11 cellular contexts compared by ENCODE assay signal in the genomic region with DNA sequence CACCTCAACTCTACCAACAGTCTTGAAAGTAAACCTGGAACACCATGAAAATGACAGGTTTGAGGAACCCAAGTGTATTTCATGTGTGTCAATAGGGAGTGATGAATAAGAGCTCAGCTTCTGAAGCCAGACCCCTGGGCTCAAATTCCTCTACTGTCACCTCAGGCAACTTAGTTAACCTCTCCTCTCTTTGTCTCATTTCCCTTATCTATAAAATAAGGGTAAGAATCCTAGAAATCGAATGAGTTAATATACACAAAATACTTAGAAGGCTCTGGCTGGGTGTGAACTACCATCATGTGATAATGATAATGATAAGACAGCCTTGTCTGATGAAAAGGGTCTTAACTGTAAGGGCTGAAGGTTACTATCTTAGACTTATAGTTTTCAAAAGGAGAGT.
"Had no signal": no experiment of that assay in that cellular context is flagged by ENCODE, and none has a peak within 500 bp of the region (broad histone marks: within the 10 kb centered on the region; RNA-seq: fewer than 3 reads in every experiment).

No MANE protein-coding gene starts in this region.

- H3K27ac Mint-ChIP-seq: GM23338, H9, HFFc6 had no signal

- H2AFZ ChIP-seq: GM23248, GM23338 had no signal

- H3K36me3 ChIP-seq: HAP-1 had no signal

- H3K4me3 Mint-ChIP-seq: GM23338, H9, HFFc6 had no signal

- H3K9me3 Mint-ChIP-seq: GM23338, H9, HFFc6 had no signal

- H3K4me2 ChIP-seq: GM23338 had no signal

- H3K9ac ChIP-seq: GM23248 had no signal

- H3K9me3 ChIP-seq: HAP-1 had no signal

- ATAC-seq: GM23338, HCT116 had no signal

- FAIRE-seq: H1, H54 had no signal

- H3K4me1 Mint-ChIP-seq: H9 had no signal

- H3K27ac ChIP-seq: GM23248 had no signal

- H3K4me3 ChIP-seq: GM23248, GM23338, HAP-1 had no signal

- DNase-seq: GM23248, GOT3, H7, H9, HCEC 1CT, HFFc6 had no signal
